34 cellular contexts compared by ENCODE assay signal in genomic region chr4:23009093-23009492, GRCh38.
"Had no signal": no experiment of that assay in that cellular context is flagged by ENCODE, and none has a peak within 500 bp of the region (broad histone marks: within the 10 kb centered on the region; RNA-seq: fewer than 3 reads in every experiment).

No MANE protein-coding gene starts in this region.

- H3K9me3 ChIP-seq: adrenal gland, body of pancreas had no signal

- H3K36me3 ChIP-seq: adrenal gland, ascending aorta, brain microvascular endothelial cell, breast epithelium, cardiac muscle cell had no signal

- H3K27me3 ChIP-seq: adrenal gland, ascending aorta, body of pancreas, brain microvascular endothelial cell, breast epithelium, cardiac muscle cell had no signal

- FAIRE-seq: astrocyte, bronchial epithelial cell had no signal

- H3K27ac ChIP-seq: adrenal gland, ascending aorta, body of pancreas, brain microvascular endothelial cell, breast epithelium, cardiac muscle cell had no signal

- DNase-seq: activated effector memory CD4-positive, alpha-beta T cell treated with anti-CD3 and anti-CD28 coated beads, Interleukin-2, amount 50 U/mL, for 16 hours; activated effector memory CD4-positive, alpha-beta T cell treated with Interleukin-2 at 50 U/mL for 16 hours; activated gamma-delta T cell; activated gamma-delta T cell treated with Interleukin-2 at 50 U/mL for 16 hours; activated naive CD4-positive, alpha-beta T cell; activated naive CD4-positive, alpha-beta T cell treated with anti-CD3 and anti-CD28 coated beads for 36 hours; activated naive CD4-positive, alpha-beta T cell treated with anti-CD3 and anti-CD28 coated beads, Interleukin-2, amount 10 ng/mL, durations not matched to agents 7 days and 5 days; activated naive CD4-positive, alpha-beta T cell treated with anti-CD3 and anti-CD28 coated beads, Interleukin-2, amount 50 U/mL, for 16 hours; activated naive CD4-positive, alpha-beta T cell treated with Interleukin-2 at 50 U/mL for 16 hours; activated naive CD8-positive, alpha-beta T cell treated with anti-CD3 and anti-CD28 coated beads for 36 hours; activated naive CD8-positive, alpha-beta T cell treated with anti-CD3 and anti-CD28 coated beads, Interleukin-2, amount 10 ng/mL, durations not matched to agents 7 days and 5 days; activated naive CD8-positive, alpha-beta T cell treated with anti-CD3 and anti-CD28 coated beads, Interleukin-2, amount 50 U/mL, for 24 hours; activated T-cell treated with anti-CD3 and anti-CD28 coated beads, Interleukin-2, amount 50 U/mL, for 1 hour; activated T-cell treated with anti-CD3 and anti-CD28 coated beads, Interleukin-2, amount 50 U/mL, for 24 hours; activated T-cell treated with anti-CD3 and anti-CD28 coated beads, Interleukin-2, amount 50 U/mL, for 4 hours; activated T-cell treated with anti-CD3 and anti-CD28 coated beads, Interleukin-2, amount 50 U/mL, for 48 hours; activated T-cell treated with anti-CD3 and anti-CD28 coated beads, Interleukin-2, amount 50 U/mL, for 72 hours; adrenal gland; amniotic stem cell; amygdala; anterior cingulate cortex; aorta; body of pancreas; brain microvascular endothelial cell; caudate nucleus; central memory CD4-positive, alpha-beta T cell; cerebellar nuclear complex had no signal

- H3K4me3 ChIP-seq: adrenal gland, ascending aorta, body of pancreas, breast epithelium, cardiac muscle cell had no signal

- H3K4me1 ChIP-seq: adrenal gland, ascending aorta, body of pancreas, breast epithelium had no signal

- ATAC-seq: activated naive CD4-positive, alpha-beta T cell treated with anti-CD3 and anti-CD28 coated beads, Interleukin-2, amount 50 U/mL, for 72 hours; activated naive CD8-positive, alpha-beta T cell treated with anti-CD3 and anti-CD28 coated beads, Interleukin-2, amount 50 U/mL, for 24 hours; activated T-cell treated with anti-CD3 and anti-CD28 coated beads, Interleukin-2, amount 50 U/mL, for 4 hours; activated T-cell treated with anti-CD3 and anti-CD28 coated beads, Interleukin-2, amount 50 U/mL, for 72 hours; activated T-helper 17 cell treated with anti-CD3 and anti-CD28 coated beads, Interleukin-2, amount 50 U/mL, for 72 hours; body of pancreas had no signal
